10 cellular contexts compared by ENCODE assay signal in the genomic region with DNA sequence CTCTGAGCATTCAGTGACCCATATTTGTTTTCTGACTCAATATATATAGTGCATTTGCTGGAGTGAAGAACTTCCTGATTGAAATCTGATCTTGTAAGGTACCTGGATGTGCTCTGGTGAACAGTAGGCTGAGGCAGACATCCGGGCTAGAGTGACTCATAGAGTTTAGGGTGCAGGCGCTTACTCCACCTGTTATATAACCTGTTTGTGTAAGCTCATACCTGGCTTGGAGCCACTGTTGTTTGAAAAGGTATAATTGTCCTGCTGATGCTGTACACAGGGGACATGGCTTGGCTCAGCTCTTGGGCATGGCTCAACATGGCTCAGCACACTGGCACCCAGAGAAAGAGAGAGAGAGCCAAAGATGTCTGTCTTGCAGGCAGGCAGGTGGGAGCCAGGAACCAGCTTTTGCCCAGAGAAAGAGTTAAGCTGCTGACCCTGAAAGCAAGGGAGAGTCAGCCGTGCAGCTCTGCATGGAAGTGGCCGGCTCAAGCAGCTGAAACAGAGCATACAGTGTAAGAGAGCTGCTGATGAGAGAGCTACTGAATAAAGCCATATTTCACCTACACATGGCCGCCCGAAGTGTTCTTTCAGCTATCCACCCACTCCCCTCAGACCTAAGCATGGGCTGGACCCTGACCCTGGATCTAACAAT. TPM values are rescaled to one million over a fixed set of nuclear protein-coding genes. Genes with fewer than 3 reads are reported as not detected.
DNase-seq lines count a peak whose midpoint lies in the region; ATAC-seq and TF ChIP-seq lines count a peak whose summit lies in the region.
"Had no signal": no experiment of that assay in that cellular context is flagged by ENCODE, and none has a peak within 500 bp of the region (broad histone marks: within the 10 kb centered on the region; RNA-seq: fewer than 3 reads in every experiment).

No MANE protein-coding gene starts in this region.

- CTCF ChIA-PET in Calu3 (lab: Charles Lee), result interaction anchor here (0.6 to 1.9 kb wide), 13 partner anchors 14 to 254 kb away, joined by 3 to 14 read pairs (median 5); a partner anchor contains a TSS
- CTCF ChIA-PET in activated CD4-positive, alpha-beta memory T cell treated with anti-CD3 and anti-CD28 coated beads, Interleukin-2, amount 10 ng/mL, durations not matched to agents 7 days and 5 days (lab: Charles Lee), result interaction anchor here (0.7 kb wide), 1 partner anchor 46 kb away, joined by 3 read pairs; a partner anchor contains a TSS

- intact Hi-C loops in Calu3 (cut with micrococcal nuclease; ENCODE audit: unreplicated experiment), result loop anchor here (2.0 kb wide), 1 partner anchor 40 kb away; no protein-coding TSS in a partner anchor
- intact Hi-C loops in vagina (cut with DNase I), result no loop called here

- peaks cover 9% of the 10 kb centered on the region for H3K36me3 Mint-ChIP-seq in Calu3 (ENCODE audit: insufficient read depth, unreplicated experiment)
- H3K36me3 Mint-ChIP-seq in activated CD4-positive, alpha-beta memory T cell treated with anti-CD3 and anti-CD28 coated beads, Interleukin-2, amount 10 ng/mL, durations not matched to agents 7 days and 5 days (ENCODE audit: low read depth), result no peaks in the 10 kb centered on the region

- TF ChIP-seq CTCF in Calu3 (IDR thresholded peaks at IDR 0.05; ENCODE audit: unreplicated experiment) (no peak), vagina (IDR thresholded peaks at IDR 0.05) (no peak)

- H3K4me3 ChIP-seq in mucosa of stomach (ENCODE audit: low read length) (no peak overlapping the region), H7 (ENCODE audit: insufficient read depth, low read depth, low read length) (no peak overlapping the region), vagina (no peak overlapping the region)
- H3K4me3 ChIP-seq: tibial nerve had no signal

- POLR2A ChIA-PET in activated CD4-positive, alpha-beta memory T cell treated with anti-CD3 and anti-CD28 coated beads, Interleukin-2, amount 10 ng/mL, durations not matched to agents 7 days and 5 days (lab: Charles Lee), result no interaction called here

- DNase-seq in Calu3 (peak; percentile 89), NCI-H187 treated with DMSO at 0.1 percent for 48 hours (lab: John Stamatoyannopoulos, UW) (peak; percentile 49), H7 (no peak), vagina (ENCODE audit: extremely low spot score in 2 of 2) (no peak), GM19238 (ENCODE audit: insufficient read length, low spot score) (no peak)
- DNase-seq in activated CD4-positive, alpha-beta memory T cell treated with anti-CD3 and anti-CD28 coated beads, Interleukin-2, amount 10 ng/mL, durations not matched to agents 7 days and 5 days, result no peak

- TF ChIP-seq POLR2A in vagina (IDR thresholded peaks at IDR 0.05), result no peak

- BruUV-seq in Calu3 (replicated peaks; lab: Mats Ljungman, UMichigan), result no TSS peak

- H3K9ac ChIP-seq in mucosa of stomach (ENCODE audit: low read length), result peak overlapping the region; percentile 30

- H3K4me3 Mint-ChIP-seq in Calu3 (ENCODE audit: low read depth, unreplicated experiment), result peak overlapping the region; percentile 51
- no peak overlapping the region for H3K4me3 Mint-ChIP-seq in activated CD4-positive, alpha-beta memory T cell treated with anti-CD3 and anti-CD28 coated beads, Interleukin-2, amount 10 ng/mL, durations not matched to agents 7 days and 5 days

- peak overlapping the region; percentile 99 for H3K27ac Mint-ChIP-seq in Calu3 (ENCODE audit: unreplicated experiment)
- peak overlapping the region; percentile 47 for H3K27ac Mint-ChIP-seq in activated CD4-positive, alpha-beta memory T cell treated with anti-CD3 and anti-CD28 coated beads, Interleukin-2, amount 10 ng/mL, durations not matched to agents 7 days and 5 days

- H3K4me1 Mint-ChIP-seq in Calu3 (ENCODE audit: low read depth, unreplicated experiment), result peaks cover 71% of the 10 kb centered on the region
- H3K4me1 Mint-ChIP-seq in activated CD4-positive, alpha-beta memory T cell treated with anti-CD3 and anti-CD28 coated beads, Interleukin-2, amount 10 ng/mL, durations not matched to agents 7 days and 5 days, result peaks cover 14% of the 10 kb centered on the region

- no peaks in the 10 kb centered on the region for H3K9me3 Mint-ChIP-seq in Calu3 (ENCODE audit: low read depth, unreplicated experiment)
- peaks cover 6% of the 10 kb centered on the region for H3K9me3 Mint-ChIP-seq in activated CD4-positive, alpha-beta memory T cell treated with anti-CD3 and anti-CD28 coated beads, Interleukin-2, amount 10 ng/mL, durations not matched to agents 7 days and 5 days

- H3K27ac ChIP-seq in vagina, result no peak overlapping the region
- H3K27ac ChIP-seq: tibial nerve had no signal

- peaks cover 32% of the 10 kb centered on the region for H3K4me1 ChIP-seq in mucosa of stomach (ENCODE audit: control insufficient read depth, insufficient read depth, low read length)
- no peaks in the 10 kb centered on the region for H3K4me1 ChIP-seq in vagina

- H3K27me3 Mint-ChIP-seq in Calu3 (ENCODE audit: unreplicated experiment), result no peaks in the 10 kb centered on the region
- H3K27me3 Mint-ChIP-seq in activated CD4-positive, alpha-beta memory T cell treated with anti-CD3 and anti-CD28 coated beads, Interleukin-2, amount 10 ng/mL, durations not matched to agents 7 days and 5 days, result peaks cover 16% of the 10 kb centered on the region

- no peak for ATAC-seq in HG03571 (IDR thresholded peaks at IDR 0.05; ENCODE audit: unreplicated experiment)

- no peaks in the 10 kb centered on the region for H3K36me3 ChIP-seq in mucosa of stomach (ENCODE audit: control insufficient read depth, insufficient read depth, low read length)
- H3K36me3 ChIP-seq in H7 (replicated peaks; ENCODE audit: control insufficient read depth, insufficient read depth, low read length), result no peaks in the 10 kb centered on the region
- H3K36me3 ChIP-seq in vagina, result no peaks in the 10 kb centered on the region
- H3K36me3 ChIP-seq: tibial nerve had no signal

- H3K9me3 ChIP-seq in mucosa of stomach (ENCODE audit: control insufficient read depth, low read length) (no peaks in the 10 kb centered on the region), vagina (no peaks in the 10 kb centered on the region)
- H3K9me3 ChIP-seq: tibial nerve had no signal

- H3K27me3 ChIP-seq in mucosa of stomach (ENCODE audit: control insufficient read depth, insufficient read depth, low read length) (no peaks in the 10 kb centered on the region), H7 (ENCODE audit: control insufficient read depth, insufficient read depth, low read length) (no peaks in the 10 kb centered on the region; the same call in 1 of the 2 replicates), vagina (no peaks in the 10 kb centered on the region)
- H3K27me3 ChIP-seq: tibial nerve had no signal

RNA-seq across cellular contexts. Expression of a gene that starts 43.2 kb away (rescaled TPM):
- total RNA-seq in Calu3 (2022) (not detected in 2 replicates), vagina (11.5 TPM)
- total RNA-seq in activated CD4-positive, alpha-beta memory T cell treated with anti-CD3 and anti-CD28 coated beads, Interleukin-2, amount 10 ng/mL, durations not matched to agents 7 days and 5 days, result not detected
- total RNA-seq in H7 (2014; rRNA removed; shearing (Covaris generic)), result 2.2 and 2.6 TPM in 2 replicates
- total RNA-seq: G401 had no signal

RNA-seq across cellular contexts. Expression of a gene that starts 46.9 kb away (rescaled TPM):
- total RNA-seq in Calu3 (2022), result 93.5 and 116 TPM in 2 replicates
- 10 to 100 TPM; 17.8 to 21.0 TPM for total RNA-seq in activated CD4-positive, alpha-beta memory T cell treated with anti-CD3 and anti-CD28 coated beads, Interleukin-2, amount 10 ng/mL, durations not matched to agents 7 days and 5 days
- 21.0 and 38.5 TPM in 2 replicates for total RNA-seq in H7 (2014; rRNA removed; shearing (Covaris generic))
- 14.2 TPM for total RNA-seq in vagina

Comparison
In these comparisons a context has a peak if more than half of its experiments do, and no peak if none do; other contexts are left out.
1. DNase-seq: peak in Calu3 (single experiment) and NCI-H187 treated with DMSO at 0.1 percent for 48 hours (single experiment); none in activated CD4-positive, alpha-beta memory T cell treated with anti-CD3 and anti-CD28 coated beads, Interleukin-2, amount 10 ng/mL, durations not matched to agents 7 days and 5 days (single experiment), H7 (single experiment), vagina (0 of 2) and GM19238 (single experiment).